Comparison of ENCODE assay signal across 1 cellular context in the genomic region with DNA sequence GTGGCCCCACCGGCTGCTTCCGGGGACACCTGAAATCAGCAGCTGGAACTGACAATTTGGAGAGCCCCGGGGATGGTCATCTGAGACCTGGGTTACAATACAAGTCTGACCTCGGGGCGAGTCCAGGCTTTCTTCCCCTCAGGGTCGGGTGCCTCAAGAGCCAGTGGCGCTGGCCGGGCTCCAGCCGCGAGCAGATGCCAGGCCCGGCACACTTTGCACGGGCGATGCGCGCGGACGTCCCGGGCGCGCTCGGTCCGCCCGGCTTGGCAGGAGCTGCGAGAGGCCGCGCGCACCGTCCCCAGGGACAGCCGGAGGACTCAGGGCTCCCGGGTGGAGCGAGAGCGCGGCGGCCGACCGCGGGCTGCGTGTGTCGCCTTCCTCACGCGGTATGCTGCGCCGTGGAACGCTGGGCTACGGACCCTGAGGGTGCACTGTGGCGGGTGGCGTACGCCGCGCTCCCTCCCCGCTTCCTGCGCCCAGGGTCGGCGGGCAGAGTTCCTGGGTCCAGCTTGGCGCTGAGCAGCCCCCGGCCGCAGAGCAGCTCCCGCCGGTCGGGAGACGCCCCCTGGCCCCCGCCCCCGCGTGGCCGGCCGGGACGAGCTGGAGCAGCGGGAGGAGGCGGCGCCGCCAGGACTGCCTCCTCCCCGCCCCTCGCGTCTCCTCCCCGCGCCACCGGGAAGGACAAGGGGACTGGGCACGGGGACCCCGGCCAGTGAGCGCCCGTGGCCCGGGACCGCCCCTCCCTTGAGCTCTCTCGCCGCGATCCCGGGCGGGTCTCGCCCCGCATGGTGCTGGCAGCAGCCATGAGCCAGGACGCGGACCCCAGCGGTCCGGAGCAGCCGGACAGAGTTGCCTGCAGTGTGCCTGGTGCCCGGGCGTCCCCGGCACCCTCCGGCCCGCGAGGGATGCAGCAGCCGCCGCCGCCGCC.
TF ChIP-seq lines count a peak whose summit lies in the region.

Gene RBM20 (plus strand): TSS at position 667 of the 928 bp plus-strand sequence. CDS start 119 bp downstream, at position 786.

TF ChIP-seq in GM23338, 12 proteins besides CTCF, POLR2A, EP300 and RAD21 (continued from another document):
- TF ChIP-seq ZNF462 (CRISPR knock-in tag; IDR thresholded peaks at IDR 0.05), result no peak
- no peak for TF ChIP-seq ZNF331 (CRISPR knock-in tag; IDR thresholded peaks at IDR 0.05; ENCODE audit: low read depth)
- no peak for TF ChIP-seq CREB1 (CRISPR knock-in tag; IDR thresholded peaks at IDR 0.05; ENCODE audit: low read depth)
- TF ChIP-seq STAT1 (IDR thresholded peaks at IDR 0.05; ENCODE audit: unreplicated experiment), result no peak
